Comparison of ENCODE assay signal across 19 cellular contexts in genomic region chr1:170687625-170688024, GRCh38. TPM values are rescaled to one million over a fixed set of nuclear protein-coding genes. Genes with fewer than 3 reads are reported as not detected.
DNase-seq lines count a peak whose midpoint lies in the region; ATAC-seq and TF ChIP-seq lines count a peak whose summit lies in the region.
"Had no signal": no experiment of that assay in that cellular context is flagged by ENCODE, and none has a peak within 500 bp of the region (broad histone marks: within the 10 kb centered on the region; RNA-seq: fewer than 3 reads in every experiment).

No MANE protein-coding gene starts in this region.

- no peak for TF ChIP-seq POLR2A in vagina (IDR thresholded peaks at IDR 0.05)

- H3F3A ChIP-seq in SK-N-SH (replicated peaks; ENCODE audit: insufficient read depth): peaks cover 76% of the 10 kb centered on the region

- TF ChIP-seq EP300 in SK-N-SH (IDR thresholded peaks at IDR 0.05; ENCODE audit: borderline replicate concordance in 1 of 2, low read depth in 1 of 2, low read length in 1 of 2): no peak

- H3K27ac Mint-ChIP-seq in neural crest cell (ENCODE audit: unreplicated experiment): no peak overlapping the region
- no peak overlapping the region for H3K27ac Mint-ChIP-seq in activated CD4-positive, alpha-beta memory T cell treated with anti-CD3 and anti-CD28 coated beads, Interleukin-2, amount 10 ng/mL, durations not matched to agents 7 days and 5 days
- H3K27ac Mint-ChIP-seq in naive thymus-derived CD8-positive, alpha-beta T cell: no peak overlapping the region
- H3K27ac Mint-ChIP-seq: CD4-positive, alpha-beta memory T cell had no signal

- H3K36me3 ChIP-seq in SK-N-SH (replicated peaks in 1 of 2; ENCODE audit: control insufficient read depth in 1 of 2, insufficient read depth in 2 of 2, low read length in 1 of 2) (peaks cover 13 to 68% of the 10 kb centered on the region in 2 experiments), fibroblast of lung (ENCODE audit: control insufficient read depth, insufficient read depth, low read length) (no peaks in the 10 kb centered on the region), vagina (no peaks in the 10 kb centered on the region)

- no peaks in the 10 kb centered on the region for H3K27me3 Mint-ChIP-seq in neural crest cell (ENCODE audit: low read depth)
- peaks cover 36% of the 10 kb centered on the region for H3K27me3 Mint-ChIP-seq in activated CD4-positive, alpha-beta memory T cell treated with anti-CD3 and anti-CD28 coated beads, Interleukin-2, amount 10 ng/mL, durations not matched to agents 7 days and 5 days
- H3K27me3 Mint-ChIP-seq in naive thymus-derived CD8-positive, alpha-beta T cell: peaks cover 10 to 60% (median 27%) of the 10 kb centered on the region in 5 donors

- H3K9me3 ChIP-seq in SK-N-SH (no peaks in the 10 kb centered on the region), fibroblast of lung (ENCODE audit: control insufficient read depth, insufficient read depth, low read depth, low read length) (no peaks in the 10 kb centered on the region), vagina (no peaks in the 10 kb centered on the region)

- H3K4me3 ChIP-seq in SK-N-SH (ENCODE audit: low read depth in 2 of 2, low read length in 1 of 2) (0 out of 4 replicates have a peak overlapping the region, but pooled peaks of 1 of the 2 experiments have one; percentile 2), fibroblast of lung (replicated peaks in 1 of 4; ENCODE audit: control extremely low read depth in 1 of 4, insufficient read depth in 1 of 4, low read depth in 3 of 4, low read length in 4 of 4) (no peak overlapping the region), vagina (no peak overlapping the region)

- H3K4me1 ChIP-seq in SK-N-SH (ENCODE audit: control insufficient read depth in 1 of 2, insufficient read depth in 2 of 2, low read depth in 1 of 2, low read length in 1 of 2) (peaks cover 21 to 55% of the 10 kb centered on the region in 2 experiments), fibroblast of lung (ENCODE audit: control insufficient read depth, extremely low read depth, insufficient read depth, low read length) (peaks cover 14% of the 10 kb centered on the region), vagina (peaks cover 78% of the 10 kb centered on the region)

- H3K36me3 Mint-ChIP-seq in neural crest cell (ENCODE audit: low read depth): no peaks in the 10 kb centered on the region
- H3K36me3 Mint-ChIP-seq in activated CD4-positive, alpha-beta memory T cell treated with anti-CD3 and anti-CD28 coated beads, Interleukin-2, amount 10 ng/mL, durations not matched to agents 7 days and 5 days (ENCODE audit: low read depth): no peaks in the 10 kb centered on the region
- no peaks in the 10 kb centered on the region for H3K36me3 Mint-ChIP-seq in naive thymus-derived CD8-positive, alpha-beta T cell
- H3K36me3 Mint-ChIP-seq: CD4-positive, alpha-beta memory T cell had no signal

- ATAC-seq in SK-N-SH treated with all-trans-retinoic acid at 6 μM for 48 hours (no peak), GM18873 (IDR thresholded peaks at IDR 0.05; ENCODE audit: low FRiP score, unreplicated experiment) (no peak)
- no peak for ATAC-seq in naive thymus-derived CD8-positive, alpha-beta T cell
- ATAC-seq: HCT116, PC-3 had no signal

- no peak for TF ChIP-seq CTCF in SK-N-SH (IDR thresholded peaks at IDR 0.05)
- TF ChIP-seq CTCF in fibroblast of lung (conservative IDR thresholded peaks at IDR 0.05 in 1 of 2, IDR thresholded peaks at IDR 0.05 in 1 of 2; ENCODE audit: low read depth in 1 of 2, low read length in 2 of 2): no peak
- no peak for TF ChIP-seq CTCF in neural crest cell (conservative IDR thresholded peaks at IDR 0.05)
- TF ChIP-seq CTCF in vagina (IDR thresholded peaks at IDR 0.05): no peak

- H3K4me2 ChIP-seq in SK-N-SH (peak overlapping the region; percentile 61; the same call in 1 of the 2 replicates), fibroblast of lung (ENCODE audit: extremely low read depth, insufficient read depth, low read length) (peak overlapping the region; percentile 33)

- H2AFZ ChIP-seq in SK-N-SH (ENCODE audit: low read depth): no peak overlapping the region
- H2AFZ ChIP-seq in fibroblast of lung (ENCODE audit: low read length): no peak overlapping the region

- WGBS in SK-N-SH (ENCODE audit: low lambda C conversion rate): 30% methylated on average over 4 of the region's 4 CpGs

- POLR2A ChIA-PET in SK-N-SH (lab: Yijun Ruan, JAX): no interaction called here
- POLR2A ChIA-PET in activated CD4-positive, alpha-beta memory T cell treated with anti-CD3 and anti-CD28 coated beads, Interleukin-2, amount 10 ng/mL, durations not matched to agents 7 days and 5 days (lab: Charles Lee): no interaction called here
- POLR2A ChIA-PET in naive thymus-derived CD8-positive, alpha-beta T cell (lab: Charles Lee): no interaction called here

- H3K9me3 Mint-ChIP-seq in neural crest cell: no peaks in the 10 kb centered on the region
- H3K9me3 Mint-ChIP-seq in activated CD4-positive, alpha-beta memory T cell treated with anti-CD3 and anti-CD28 coated beads, Interleukin-2, amount 10 ng/mL, durations not matched to agents 7 days and 5 days: no peaks in the 10 kb centered on the region
- H3K9me3 Mint-ChIP-seq in naive thymus-derived CD8-positive, alpha-beta T cell: no peaks in the 10 kb centered on the region
- H3K9me3 Mint-ChIP-seq: CD4-positive, alpha-beta memory T cell had no signal

- H3K27me3 ChIP-seq in SK-N-SH (ENCODE audit: insufficient read depth) (no peaks in the 10 kb centered on the region), fibroblast of lung (ENCODE audit: control insufficient read depth, insufficient read depth, low read length) (no peaks in the 10 kb centered on the region), vagina (no peaks in the 10 kb centered on the region)

- H3K4me3 Mint-ChIP-seq in neural crest cell: peak overlapping the region; percentile 2
- H3K4me3 Mint-ChIP-seq in activated CD4-positive, alpha-beta memory T cell treated with anti-CD3 and anti-CD28 coated beads, Interleukin-2, amount 10 ng/mL, durations not matched to agents 7 days and 5 days: no peak overlapping the region
- H3K4me3 Mint-ChIP-seq in naive thymus-derived CD8-positive, alpha-beta T cell: no peak overlapping the region
- H3K4me3 Mint-ChIP-seq: CD4-positive, alpha-beta memory T cell had no signal

- DNase-seq in SK-N-SH (no peak), fibroblast of lung (ENCODE audit: low read depth in 2 of 2) (no peak), neural crest cell (ENCODE audit: low read depth, low spot score) (no peak), vagina (ENCODE audit: extremely low spot score in 2 of 2) (no peak)
- DNase-seq in activated CD4-positive, alpha-beta memory T cell treated with anti-CD3 and anti-CD28 coated beads, Interleukin-2, amount 10 ng/mL, durations not matched to agents 7 days and 5 days: no peak
- no peak for DNase-seq in naive thymus-derived CD8-positive, alpha-beta T cell
- DNase-seq: Calu3; CD4-positive, alpha-beta memory T cell; KBM-7; NCI-H1417 treated with DMSO at 0.1 percent for 48 hours; NCI-H2029; NCI-H2171 treated with DMSO at 0.1 percent for 48 hours; NCI-H774; PC-3 had no signal

- H4K20me1 ChIP-seq in SK-N-SH (ENCODE audit: insufficient read depth) (peaks cover 51% of the 10 kb centered on the region; the same call in 1 of the 2 replicates), fibroblast of lung (ENCODE audit: control insufficient read depth, extremely low read depth, insufficient read depth, low read length) (no peaks in the 10 kb centered on the region)

- H3K9ac ChIP-seq in SK-N-SH (peak overlapping the region; percentile 47; the same call in 1 of the 2 replicates), fibroblast of lung (ENCODE audit: insufficient read depth, low read length) (no peak overlapping the region)

- CTCF ChIA-PET in SK-N-SH (lab: Yijun Ruan, JAX): no interaction called here
- CTCF ChIA-PET in activated CD4-positive, alpha-beta memory T cell treated with anti-CD3 and anti-CD28 coated beads, Interleukin-2, amount 10 ng/mL, durations not matched to agents 7 days and 5 days (lab: Charles Lee): no interaction called here

- H3K27ac ChIP-seq in SK-N-SH (ENCODE audit: low read depth in 2 of 2, low read length in 1 of 2) (peak overlapping the region; percentile 69 to 99; a peak in 3 of 4 replicates), fibroblast of lung (ENCODE audit: insufficient read depth, low read length) (peak overlapping the region; percentile 17), vagina (peak overlapping the region; percentile 70)
- H3K27ac ChIP-seq: 22Rv1 had no signal

- H3K9me2 ChIP-seq in SK-N-SH: no peaks in the 10 kb centered on the region

- peaks cover 100% of the 10 kb centered on the region for H3K79me2 ChIP-seq in SK-N-SH (ENCODE audit: insufficient read depth)
- peaks cover 95% of the 10 kb centered on the region for H3K79me2 ChIP-seq in fibroblast of lung (ENCODE audit: control insufficient read depth, insufficient read depth, low read length)

- peaks cover 57% of the 10 kb centered on the region for H3K4me1 Mint-ChIP-seq in neural crest cell
- peaks cover 3% of the 10 kb centered on the region for H3K4me1 Mint-ChIP-seq in activated CD4-positive, alpha-beta memory T cell treated with anti-CD3 and anti-CD28 coated beads, Interleukin-2, amount 10 ng/mL, durations not matched to agents 7 days and 5 days
- H3K4me1 Mint-ChIP-seq in naive thymus-derived CD8-positive, alpha-beta T cell: no peaks in the 10 kb centered on the region

- intact Hi-C loops in vagina (cut with DNase I): no loop called here

- TF ChIP-seq RAD21 in SK-N-SH (IDR thresholded peaks at IDR 0.05; ENCODE audit: low read length): no peak

TF ChIP-seq in SK-N-SH, 30 proteins besides CTCF, POLR2A, EP300 and RAD21 (continues in another document):
- peak; percentile 39; the same call in 1 of the 2 replicates for TF ChIP-seq MAX (IDR thresholded peaks at IDR 0.05; ENCODE audit: low read depth)

TF ChIP-seq in SK-N-SH treated with all-trans-retinoic acid at 6 μM for 48 hours, 23 proteins besides CTCF, POLR2A, EP300 and RAD21 (continues in another document):
- TF ChIP-seq ZNF565 (CRISPR knock-in tag; conservative IDR thresholded peaks at IDR 0.05; ENCODE audit: low read depth) (no peak), TOX (CRISPR knock-in tag; IDR thresholded peaks at IDR 0.05; ENCODE audit: borderline replicate concordance) (no peak)

RNA-seq across cellular contexts. Expression of gene PRRX1, which starts 23.7 kb away (rescaled TPM):
- polyA plus RNA-seq in SK-N-SH (2012; rRNA removed): 356 and 431 TPM in 2 replicates
- polyA plus RNA-seq in SK-N-SH (2012; cell fraction: cytosol; rRNA removed): 352 and 421 TPM in 2 replicates
- 197 and 345 TPM in 2 replicates for polyA plus RNA-seq in SK-N-SH (2012; cell fraction: nucleus; rRNA removed)
- total RNA-seq in fibroblast of lung: 121 and 128 TPM in 2 replicates
- polyA plus RNA-seq in fibroblast of lung: 264 and 349 TPM in 2 replicates
- 139 and 195 TPM in 2 replicates for polyA plus RNA-seq in fibroblast of lung (2012)
- polyA minus RNA-seq in fibroblast of lung (ENCODE audit: low replicate concordance): 307 and 347 TPM in 2 replicates
- total RNA-seq in neural crest cell: 4.1 and 4.6 TPM in 2 replicates
- total RNA-seq in vagina: 108 TPM
- total RNA-seq in activated CD4-positive, alpha-beta memory T cell treated with anti-CD3 and anti-CD28 coated beads, Interleukin-2, amount 10 ng/mL, durations not matched to agents 7 days and 5 days: not detected
- not detected for total RNA-seq in naive thymus-derived CD8-positive, alpha-beta T cell
- not detected for polyA plus RNA-seq in naive thymus-derived CD8-positive, alpha-beta T cell
- total RNA-seq: CD4-positive, alpha-beta memory T cell; NCI-H460; PC-3 had no signal
- polyA plus RNA-seq: CD4-positive, alpha-beta memory T cell had no signal

Comparison
In these comparisons a context has a peak if more than half of its experiments do, and no peak if none do; other contexts are left out.
1. H3K27ac ChIP-seq: peak in every context shown above with its lines; median percentile 84 in SK-N-SH; 70 in vagina; 17 in fibroblast of lung.
2. RNA of gene PRRX1, which starts 23.7 kb away (total RNA-seq): 121 to 128 TPM in fibroblast of lung and 108 TPM in vagina (single experiment); 4.1 to 4.6 TPM in neural crest cell, not detected in activated CD4-positive, alpha-beta memory T cell treated with anti-CD3 and anti-CD28 coated beads, Interleukin-2, amount 10 ng/mL, durations not matched to agents 7 days and 5 days and not detected in naive thymus-derived CD8-positive, alpha-beta T cell; every median in the first group is over 10 times any median in the second.